ENCODE assay signal across 9 cellular contexts in the genomic region with DNA sequence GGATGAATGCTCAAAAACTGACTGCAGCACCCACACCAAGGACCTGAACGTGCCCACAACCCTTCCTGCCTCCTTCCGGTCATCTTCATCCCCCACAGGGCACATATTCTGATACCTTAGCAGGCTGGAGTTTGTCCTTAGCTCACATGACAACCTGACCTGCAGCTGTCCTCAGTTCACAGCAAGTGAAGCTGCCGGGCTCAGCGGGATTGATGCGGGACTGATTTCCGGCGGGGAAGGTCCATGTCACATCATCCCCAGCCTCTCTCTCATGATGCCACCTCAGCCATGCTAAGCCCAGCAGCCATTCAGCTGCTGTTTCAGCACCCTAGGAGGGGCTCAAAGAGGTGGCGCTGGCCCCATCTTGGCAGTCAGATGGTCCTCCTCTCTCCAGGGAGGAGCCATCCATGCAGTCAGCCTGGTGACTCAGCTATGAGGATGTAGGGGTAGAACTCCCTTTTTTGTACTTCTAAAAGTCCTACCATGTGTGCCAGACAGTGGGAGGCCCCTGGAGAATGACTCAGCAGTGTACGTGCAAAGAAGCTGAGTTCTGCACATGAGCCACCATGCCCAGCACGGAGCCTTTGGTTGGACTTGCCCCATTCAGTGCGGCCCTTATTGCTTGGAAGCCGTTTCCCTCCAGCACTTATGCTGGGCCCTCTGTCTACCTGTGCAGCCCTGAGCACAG. TPM values are rescaled to one million over a fixed set of nuclear protein-coding genes. Genes with fewer than 3 reads are reported as not detected.
DNase-seq lines count a peak whose midpoint lies in the region; ATAC-seq, FAIRE-seq and TF ChIP-seq lines count a peak whose summit lies in the region.
"Had no signal": no experiment of that assay in that cellular context is flagged by ENCODE, and none has a peak within 500 bp of the region (broad histone marks: within the 10 kb centered on the region; RNA-seq: fewer than 3 reads in every experiment).

No MANE protein-coding gene starts in this region.

- peak overlapping the region in 1 of 2 experiments; percentile 60; a peak in 2 of 4 replicates for H3K9ac ChIP-seq in K562 (ENCODE audit: insufficient read depth in 1 of 2, low read depth in 2 of 2, low read length in 2 of 2)

- POLR2A ChIA-PET in AG04449 (lab: Yijun Ruan, JAX) (interaction anchor here (0.6 to 1.0 kb wide), 7 partner anchors 9 to 134 kb away, joined by 3 to 7 read pairs (median 3); a partner anchor contains a TSS), K562 (lab: Yijun Ruan, JAX) (interaction anchor here (0.5 to 2.1 kb wide), 10 partner anchors 8 to 139 kb away, joined by 3 to 9 read pairs (median 3); no protein-coding TSS in a partner anchor)

- WGBS in K562 (ENCODE audit: insufficient coverage, low coverage, missing lambda C conversion rate) = 52% methylated on average over 12 of the region's 12 CpGs

- H3K4me2 ChIP-seq in K562 (ENCODE audit: insufficient read depth, low read length) = peak overlapping the region; percentile 7; the same call in 1 of the 2 replicates

- H3K9me3 ChIP-seq in K562 (replicated peaks; ENCODE audit: control insufficient read depth, insufficient read depth, low read depth, low read length) = no peaks in the 10 kb centered on the region

- no peaks in the 10 kb centered on the region for H3K79me2 ChIP-seq in K562 (ENCODE audit: control insufficient read depth, insufficient read depth, low read length)

- ATAC-seq in K562 (peak; percentile 74), HG03442 (IDR thresholded peaks at IDR 0.05; ENCODE audit: unreplicated experiment) (no peak)

- CTCF ChIA-PET in AG04449 (lab: Yijun Ruan, JAX) = interaction anchor here (0.7 to 1.6 kb wide), 7 partner anchors 8 to 93 kb away, joined by 3 to 7 read pairs (median 3); a partner anchor contains a TSS
- CTCF ChIA-PET in K562 (lab: Yijun Ruan, JAX; ENCODE audit: low intra/inter-chr PET ratio) = no interaction called here

- DNase-seq in AG04449 (ENCODE audit: low read depth, low spot score) = peak; percentile 92
- DNase-seq in HUDEP-2 (lab: John Stamatoyannopoulos, UW; ENCODE audit: unreplicated experiment in 76 of 76) = peak in 61 of 76 experiments; percentile 4 to 79 (median 39)
- DNase-seq in K562 (ENCODE audit: extremely low read depth in 1 of 4, low spot score in 3 of 4) = peak; percentile 61 to 66 (median 62)
- peak; percentile 88 for DNase-seq in mesenteric fat pad (ENCODE audit: low spot score)
- no peak for DNase-seq in SW 1271 (lab: John Stamatoyannopoulos, UW)
- no peak for DNase-seq in GM12891 (ENCODE audit: insufficient read length, low spot score)
- DNase-seq in iPS-NIHi11 (ENCODE audit: low spot score) = no peak
- DNase-seq: activated naive CD8-positive, alpha-beta T cell treated with anti-CD3 and anti-CD28 coated beads, Interleukin-2, amount 10 ng/mL, durations not matched to agents 7 days and 5 days had no signal

- no peak for TF ChIP-seq POLR2A in K562 (conservative IDR thresholded peaks at IDR 0.05)
- TF ChIP-seq POLR2A in GM12891 (IDR thresholded peaks at IDR 0.05; ENCODE audit: low read depth, low read length) = no peak

- no peak overlapping the region; the same call in 2 of the 3 replicates for H3K27ac ChIP-seq in K562 (ENCODE audit: extremely low read depth, low read depth, low read length)

- H3K4me3 ChIP-seq in AG04449 (ENCODE audit: low read depth, low read length) (no peak overlapping the region; the same call in 1 of the 2 replicates), K562 (no peak overlapping the region)

- no peaks in the 10 kb centered on the region for H3K36me3 ChIP-seq in K562 (ENCODE audit: control insufficient read depth, insufficient read depth, low read length)

- peaks cover 32 to 43% of the 10 kb centered on the region in 2 experiments for H3K4me1 ChIP-seq in K562 (replicated peaks in 1 of 2; ENCODE audit: control insufficient read depth in 2 of 2, insufficient read depth in 2 of 2, low read length in 2 of 2)

- no peak for TF ChIP-seq CTCF in AG04449 (IDR thresholded peaks at IDR 0.05; ENCODE audit: insufficient read depth, low read length, missing control alignments)
- no peak for TF ChIP-seq CTCF in K562 (IDR thresholded peaks at IDR 0.05 in 2 of 3, conservative IDR thresholded peaks at IDR 0.05 in 1 of 3; ENCODE audit: insufficient read depth in 2 of 3, low read depth in 1 of 3, low read length in 3 of 3)

- intact Hi-C loops in K562 (cut with micrococcal nuclease) = no loop called here

- no peaks in the 10 kb centered on the region for H4K20me1 ChIP-seq in K562 (replicated peaks; ENCODE audit: control insufficient read depth, insufficient read depth, low read length)

- TF ChIP-seq EP300 in K562 (IDR thresholded peaks at IDR 0.05; ENCODE audit: low read length) = peak; percentile 47

- no peak for TF ChIP-seq RAD21 in K562 (CRISPR knock-in tag; conservative IDR thresholded peaks at IDR 0.05 in 1 of 2, IDR thresholded peaks at IDR 0.05 in 1 of 2)

- H3K9me1 ChIP-seq in K562 (ENCODE audit: control insufficient read depth, insufficient read depth, low read length) = no peaks in the 10 kb centered on the region

- peak overlapping the region; percentile 16; the same call in 1 of the 2 replicates for H2AFZ ChIP-seq in K562 (ENCODE audit: low read depth, low read length)

- in situ Hi-C loops in K562 (cut with MboI) = no loop called here

- FAIRE-seq in K562 (lab: Jason Lieb, UNC) (peak; percentile 74), GM12891 (lab: Jason Lieb, UNC) (no peak)

- no TSS peak for BruUV-seq in K562 (replicated peaks; lab: Mats Ljungman, UMichigan)

- H3K27me3 ChIP-seq in K562 (ENCODE audit: control insufficient read depth in 2 of 2, insufficient read depth in 2 of 2, low read length in 2 of 2) = no peaks in the 10 kb centered on the region

TF ChIP-seq in K562, 482 proteins besides CTCF, POLR2A, EP300 and RAD21 (continues in another document):
- TF ChIP-seq EWSR1 (IDR thresholded peaks at IDR 0.05; ENCODE audit: borderline replicate concordance, low read depth, partially characterized antibody) (no peak), ZNF717 (CRISPR knock-in tag; IDR thresholded peaks at IDR 0.05) (no peak), SUPT5H (IDR thresholded peaks at IDR 0.05) (no peak), ZNF124 (CRISPR knock-in tag; IDR thresholded peaks at IDR 0.05) (no peak), ADNP (tag; IDR thresholded peaks at IDR 0.05) (no peak), ATF1 (CRISPR knock-in tag; IDR thresholded peaks at IDR 0.05) (no peak), ATF1 (tag; IDR thresholded peaks at IDR 0.05) (no peak), CBX5 (IDR thresholded peaks at IDR 0.05; ENCODE audit: borderline replicate concordance, low read depth) (no peak), HIVEP1 (CRISPR knock-in tag; IDR thresholded peaks at IDR 0.05) (no peak), CTBP1 (IDR thresholded peaks at IDR 0.05; ENCODE audit: borderline replicate concordance) (peak; percentile 41), MYC (IDR thresholded peaks at IDR 0.05; ENCODE audit: low read depth, low read length) (0 out of 2 replicates have a peak, but pooled peaks have one; percentile 15), MYC (CRISPR knock-in tag; IDR thresholded peaks at IDR 0.05; ENCODE audit: borderline replicate concordance, low read depth) (no peak), NRF1 (conservative IDR thresholded peaks at IDR 0.05 in 1 of 2, IDR thresholded peaks at IDR 0.05 in 1 of 2) (peak in 1 of 2 experiments; percentile 30; a peak in 1 of 4 replicates), THRAP3 (IDR thresholded peaks at IDR 0.05; ENCODE audit: borderline replicate concordance) (no peak)

TF ChIP-seq in GM12891, 5 proteins besides CTCF, POLR2A, EP300 and RAD21:
- no peak for TF ChIP-seq PAX5 (IDR thresholded peaks at IDR 0.05; ENCODE audit: insufficient read depth, low read length, severe bottlenecking)
- no peak for TF ChIP-seq TAF1 (IDR thresholded peaks at IDR 0.05; ENCODE audit: low read depth, low read length)
- no peak for TF ChIP-seq SPI1 (IDR thresholded peaks at IDR 0.05; ENCODE audit: low read depth, low read length)
- TF ChIP-seq POU2F2 (IDR thresholded peaks at IDR 0.05; ENCODE audit: low read depth, low read length) = no peak
- no peak for TF ChIP-seq POLR2AphosphoS5 (IDR thresholded peaks at IDR 0.05; ENCODE audit: low read depth, low read length)

RNA-seq across cellular contexts. Expression of a gene that starts 9.5 kb away (rescaled TPM):
- 0.25 and 0.33 TPM in 2 replicates for total RNA-seq in K562 (2011; cell fraction: chromatin; rRNA removed; ENCODE audit: low replicate concordance)
- not detected in 2 replicates for total RNA-seq in K562 (2011; cell fraction: nucleolus; rRNA removed)
- not detected in 2 replicates for total RNA-seq in K562 (2011; cell fraction: nucleoplasm; rRNA removed)
- total RNA-seq in K562 (2014; rRNA removed) (0.16 and 0.18 TPM in 2 replicates), K562 (2014; rRNA removed; fragmentation: Illumina TruSeq; extraction: Trizol) (0.07 and 0.13 TPM in 2 replicates), K562 (2015; rRNA removed; fragmentation: Illumina TruSeq; extraction: Trizol) (0.22 and 0.23 TPM in 2 replicates), K562 (2021) (0.07 and 0.09 TPM in 2 replicates), mesenteric fat pad (3.1 TPM)
- polyA plus RNA-seq in K562 (2011; rRNA removed) (0.01 and 0.05 TPM in 2 replicates), K562 (2014; fragmentation: Illumina TruSeq; extraction: Trizol) (0.19 and 0.47 TPM in 2 replicates), K562 (2014; fragmentation: Nextera tagmentation; extraction: Ambion mirVana) (under 1 TPM in 1 of 2 experiments, not detected in 1; 0.11 TPM), K562 (2014; rRNA removed) (0.78 and 0.89 TPM in 2 replicates)
- 0.09 TPM in 1 of 2 replicates, not detected in the other for polyA plus RNA-seq in K562 (2011; cell fraction: cytosol; rRNA removed)
- polyA plus RNA-seq in K562 (2011; cell fraction: nucleus; rRNA removed) = 0.11 and 0.42 TPM in 2 replicates
- 0.72 and 5.0 TPM in 2 replicates for polyA plus RNA-seq in K562 (2012)
- 0.04 and 0.12 TPM in 2 replicates for polyA minus RNA-seq in K562 (2011; rRNA and poly(A)+ RNA removed)
- polyA minus RNA-seq in K562 (2011; cell fraction: cytosol; rRNA and poly(A)+ RNA removed) = not detected in 2 replicates
- polyA minus RNA-seq in K562 (2011; cell fraction: nucleus; rRNA and poly(A)+ RNA removed) = 0.11 TPM in 1 of 2 replicates, not detected in the other
- not detected for polyA plus RNA-seq in GM12891 (2012; ENCODE audit: low read depth, missing spikeins)
- total RNA-seq: activated naive CD8-positive, alpha-beta T cell treated with anti-CD3 and anti-CD28 coated beads, Interleukin-2, amount 10 ng/mL, durations not matched to agents 7 days and 5 days had no signal

Comparison
In these comparisons a context has a peak if more than half of its experiments do, and no peak if none do; other contexts are left out.
1. DNase-seq: peak in AG04449 (single experiment), HUDEP-2 (61 of 76), K562 (4 of 4) and mesenteric fat pad (single experiment); none in SW 1271 (0 of 2), GM12891 (single experiment) and iPS-NIHi11 (single experiment).